16 cellular contexts compared by ENCODE assay signal in genomic region chr5:9513825-9514224, GRCh38. TPM values are rescaled to one million over a fixed set of nuclear protein-coding genes. Genes with fewer than 3 reads are reported as not detected.
A peak's percentile ranks its signal among the peaks of the same experiment; 100 is the strongest.
DNase-seq lines count a peak whose midpoint lies in the region; ATAC-seq and TF ChIP-seq lines count a peak whose summit lies in the region.
"Had no signal": no experiment of that assay in that cellular context is flagged by ENCODE, and none has a peak within 500 bp of the region (broad histone marks: within the 10 kb centered on the region; RNA-seq: fewer than 3 reads in every experiment).

No MANE protein-coding gene starts in this region.

- H3K27me3 Mint-ChIP-seq in endodermal cell (ENCODE audit: insufficient read depth) (no peaks in the 10 kb centered on the region), nephron (ENCODE audit: low read depth) (no peaks in the 10 kb centered on the region)

- H3K4me3 Mint-ChIP-seq in endodermal cell (no peak overlapping the region), nephron (no peak overlapping the region)
- H3K4me3 Mint-ChIP-seq: CD8-positive, alpha-beta memory T cell had no signal

- H3K4me2 ChIP-seq in OCI-LY7 (ENCODE audit: low read length), result no peak overlapping the region

- H3K4me1 Mint-ChIP-seq in endodermal cell (peaks cover 5% of the 10 kb centered on the region), nephron (peaks cover 34% of the 10 kb centered on the region)
- H3K4me1 Mint-ChIP-seq: CD8-positive, alpha-beta memory T cell had no signal

- H3K36me3 Mint-ChIP-seq in endodermal cell (ENCODE audit: low read depth) (peaks cover 2% of the 10 kb centered on the region), nephron (ENCODE audit: low read depth) (peaks cover 13% of the 10 kb centered on the region)
- H3K36me3 Mint-ChIP-seq: CD8-positive, alpha-beta memory T cell had no signal

- H3K9me3 Mint-ChIP-seq in endodermal cell, result no peaks in the 10 kb centered on the region
- no peaks in the 10 kb centered on the region for H3K9me3 Mint-ChIP-seq in nephron

- no peaks in the 10 kb centered on the region for H3K9me2 ChIP-seq in OCI-LY7 (ENCODE audit: insufficient read depth, low read length)

- no TSS peak for BruUV-seq in OCI-LY7 (replicated peaks; lab: Mats Ljungman, UMichigan)

- no peak for ATAC-seq in GM19324 (IDR thresholded peaks at IDR 0.05; ENCODE audit: low FRiP score, unreplicated experiment)
- ATAC-seq: GM12878, left lung had no signal

- intact Hi-C loops in OCI-LY7 (cut with micrococcal nuclease; ENCODE audit: unreplicated experiment), result no loop called here

- no peaks in the 10 kb centered on the region for H3K9me3 ChIP-seq in endodermal cell (ENCODE audit: control insufficient read depth, low read length)
- H3K9me3 ChIP-seq in OCI-LY7 (ENCODE audit: low read length), result no peaks in the 10 kb centered on the region
- H3K9me3 ChIP-seq: left lung, prostate gland had no signal

- CTCF ChIA-PET in OCI-LY7 (lab: Charles Lee; ENCODE audit: unreplicated experiment), result no interaction called here

- H3K27ac ChIP-seq in endodermal cell (ENCODE audit: low read depth, low read length) (no peak overlapping the region), OCI-LY7 (ENCODE audit: low read depth, low read length, poor library complexity, severe bottlenecking) (no peak overlapping the region)
- H3K27ac ChIP-seq: HL-60, left lung, prostate gland had no signal

- H4K20me1 ChIP-seq in OCI-LY7 (ENCODE audit: insufficient read depth, low read length), result no peaks in the 10 kb centered on the region

- H3K9ac ChIP-seq in endodermal cell (ENCODE audit: extremely low read depth, low read length, poor library complexity, severe bottlenecking), result no peak overlapping the region

- no peaks in the 10 kb centered on the region for H3K27me3 ChIP-seq in endodermal cell (ENCODE audit: control insufficient read depth, insufficient read depth, low read length, poor library complexity, severe bottlenecking)
- H3K27me3 ChIP-seq: left lung had no signal

- H2AFZ ChIP-seq in OCI-LY7 (ENCODE audit: low read length), result no peak overlapping the region

- DNase-seq in DMS114 treated with DMSO at 0.1 percent for 48 hours (lab: John Stamatoyannopoulos, UW; ENCODE audit: unreplicated experiment) (peak; percentile 2), NCI-H460 (ENCODE audit: extremely low read depth, low read depth) (peak; percentile 11), endodermal cell (peak; percentile 65), OCI-LY7 (ENCODE audit: low spot score) (no peak), NCI-H1694 (lab: John Stamatoyannopoulos, UW) (no peak), NCI-H2107 (lab: John Stamatoyannopoulos, UW) (no peak)
- DNase-seq: CD8-positive, alpha-beta memory T cell; left lung; NCI-H1048; substantia nigra; T-helper 9 cell had no signal

- H3K27ac Mint-ChIP-seq in endodermal cell, result no peak overlapping the region
- peak overlapping the region; percentile 15 to 95 (median 41) for H3K27ac Mint-ChIP-seq in nephron
- H3K27ac Mint-ChIP-seq: CD8-positive, alpha-beta memory T cell had no signal

- H3K36me3 ChIP-seq in endodermal cell (ENCODE audit: control insufficient read depth, insufficient read depth, low read length) (peaks cover 51% of the 10 kb centered on the region), OCI-LY7 (ENCODE audit: insufficient read depth, low read length) (no peaks in the 10 kb centered on the region)
- H3K36me3 ChIP-seq: left lung, prostate gland had no signal

- POLR2A ChIA-PET in OCI-LY7 (lab: Charles Lee), result no interaction called here

- 59 to 60% methylated on average over 2 to 4 of the region's 4 CpGs for WGBS in endodermal cell (ENCODE audit: insufficient coverage in 1 of 2, insufficient read length in 1 of 2), 2 experiments

- no peaks in the 10 kb centered on the region for H3K79me2 ChIP-seq in OCI-LY7 (ENCODE audit: insufficient read depth, low read depth, low read length)

- TF ChIP-seq CTCF in endodermal cell (conservative IDR thresholded peaks at IDR 0.05) (peak; percentile 70), nephron (IDR thresholded peaks at IDR 0.05; ENCODE audit: unreplicated experiment in 3 of 3) (peak; percentile 30 to 37 (median 30)), OCI-LY7 (conservative IDR thresholded peaks at IDR 0.05; ENCODE audit: low read length) (no peak)

- H3K4me1 ChIP-seq in endodermal cell (ENCODE audit: control insufficient read depth, insufficient read depth, low read length) (no peaks in the 10 kb centered on the region), OCI-LY7 (ENCODE audit: insufficient read depth, low read length, poor library complexity, severe bottlenecking) (no peaks in the 10 kb centered on the region)
- H3K4me1 ChIP-seq: left lung, prostate gland had no signal

- no peak overlapping the region for H3K4me3 ChIP-seq in endodermal cell (ENCODE audit: low read length)
- H3K4me3 ChIP-seq in OCI-LY7 (ENCODE audit: low read depth, low read length, poor library complexity, severe bottlenecking), result no peak overlapping the region
- H3K4me3 ChIP-seq: GM12878, left lung, prostate gland had no signal

RNA-seq across cellular contexts. Expression of gene SEMA5A, which starts 32.0 kb away (rescaled TPM):
- 4.7 and 5.3 TPM in 2 replicates for total RNA-seq in NCI-H460 (2014; rRNA removed; shearing (Covaris generic))
- 1.5 and 1.6 TPM in 2 replicates for polyA plus RNA-seq in NCI-H460 (2014; cell fraction: nucleus; rRNA removed)
- total RNA-seq in endodermal cell (10 to 100 TPM; 46.8 to 77.8 TPM), OCI-LY7 (2022) (not detected in 2 replicates)
- 18.5 TPM for polyA plus RNA-seq in endodermal cell (2013, experiment 1 of 2)
- polyA plus RNA-seq in endodermal cell (2013, experiment 2 of 2), result 19.3 TPM
- not detected in 2 replicates for total RNA-seq in OCI-LY7 (2014; rRNA removed; shearing (Covaris generic))
- total RNA-seq: CD8-positive, alpha-beta memory T cell had no signal
- polyA plus RNA-seq: CD8-positive, alpha-beta memory T cell had no signal

Comparison
In these comparisons a context has a peak if more than half of its experiments do, and no peak if none do; other contexts are left out.
1. DNase-seq: peak in DMS114 treated with DMSO at 0.1 percent for 48 hours (single experiment), NCI-H460 (single experiment) and endodermal cell (single experiment); none in OCI-LY7 (single experiment), NCI-H1694 (single experiment) and NCI-H2107 (single experiment).